Comparison of ENCODE assay signal across 7 cellular contexts in the genomic region with DNA sequence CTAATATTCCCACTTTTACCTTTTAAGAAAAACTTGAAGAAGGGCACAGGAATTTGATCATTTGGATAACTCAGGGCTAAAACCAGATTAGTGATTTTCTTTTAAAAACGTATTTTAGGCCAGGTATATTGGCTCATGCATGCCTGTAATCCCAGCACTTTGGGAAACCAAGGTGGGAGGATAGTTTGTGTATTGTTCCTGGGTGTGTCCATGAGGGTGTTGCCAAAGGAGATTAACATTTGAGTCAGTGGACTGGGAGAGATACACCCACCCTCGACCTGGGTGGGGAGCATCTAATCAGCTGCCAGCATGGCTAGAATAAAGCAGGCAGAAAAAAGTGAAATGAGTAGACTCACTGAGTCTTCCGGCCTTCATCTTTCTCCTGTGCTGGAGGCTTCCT. TPM values are rescaled to one million over a fixed set of nuclear protein-coding genes. Genes with fewer than 3 reads are reported as not detected.
"Had no signal": no experiment of that assay in that cellular context is flagged by ENCODE, and none has a peak within 500 bp of the region (broad histone marks: within the 10 kb centered on the region; RNA-seq: fewer than 3 reads in every experiment).

No MANE protein-coding gene starts in this region.

RNA-seq across cellular contexts. Expression of gene SLC6A5, which starts 33.3 kb away (rescaled TPM):
- total RNA-seq: GM23338, H1, H9, HepG2, HFFc6, HT1080 had no signal
- polyA plus RNA-seq: GM23338, H1, HepG2, IgD-negative memory B cell had no signal
